ENCODE assay signal across 25 cellular contexts in the genomic region with DNA sequence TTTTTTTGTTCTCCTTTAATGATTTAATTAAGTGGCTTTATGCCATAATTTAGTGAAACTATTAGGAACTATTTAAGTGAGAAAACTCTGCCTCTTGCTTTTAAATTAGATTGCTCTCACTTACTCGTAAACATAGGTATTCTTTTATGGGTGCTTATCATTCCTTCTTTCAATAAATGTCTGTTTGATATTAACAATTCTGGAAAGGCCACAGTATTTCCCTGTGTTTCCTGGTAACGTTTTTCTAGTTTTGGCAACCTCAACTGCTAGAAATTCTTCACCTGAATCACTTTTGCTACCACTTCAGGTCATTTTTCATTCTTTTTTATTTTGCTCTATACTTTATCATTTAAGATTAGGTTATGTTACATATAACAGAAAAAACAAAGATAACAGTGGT. TPM values are rescaled to one million over a fixed set of nuclear protein-coding genes. Genes with fewer than 3 reads are reported as not detected.
"Had no signal": no experiment of that assay in that cellular context is flagged by ENCODE, and none has a peak within 500 bp of the region (broad histone marks: within the 10 kb centered on the region; RNA-seq: fewer than 3 reads in every experiment).

No MANE protein-coding gene starts in this region.

- H3K36me3 ChIP-seq: thyroid gland, transverse colon had no signal

- H3K9me3 ChIP-seq: left ventricle myocardium inferior, psoas muscle, right atrium auricular region, right lobe of liver, stomach, testis, thyroid gland, transverse colon, upper lobe of left lung, vagina had no signal

- H3K27me3 ChIP-seq: right atrium auricular region, right lobe of liver, stomach, testis, thyroid gland, transverse colon, upper lobe of left lung, vagina had no signal

- H3K9ac ChIP-seq: parathyroid adenoma had no signal

- H3K4me3 Mint-ChIP-seq: mesothelial cell of epicardium; naive B cell; natural killer cell treated with Interleukin-12 subunit alpha and Interleukin-12 subunit beta and Interleukin-15 and Interleukin-18, amount 100 ng/mL, for 72 hours; stimulated activated naive B cell treated with anti-CD40 and anti-IgM and Interleukin-4, amounts not matched to agents 10 μg/mL and 1 μg/mL and 100 μg/mL, for 72 hours had no signal

- H3K9me3 Mint-ChIP-seq: mesothelial cell of epicardium; naive B cell; natural killer cell treated with Interleukin-12 subunit alpha and Interleukin-12 subunit beta and Interleukin-15 and Interleukin-18, amount 100 ng/mL, for 72 hours; stimulated activated naive B cell treated with anti-CD40 and anti-IgM and Interleukin-4, amounts not matched to agents 10 μg/mL and 1 μg/mL and 100 μg/mL, for 72 hours had no signal

- DNase-seq: hippocampal formation; kidney; left ventricle myocardium inferior; mesendoderm; naive B cell; psoas muscle; right lobe of liver; stimulated activated CD4-positive, alpha-beta T cell treated with anti-CD3 and anti-CD28 coated beads, Interleukin-1b, Interleukin-23, amount 100 ng/mL, for 48 hours; stimulated activated CD4-positive, alpha-beta T cell treated with anti-CD3 and anti-CD28 coated beads, Interleukin-2, amount 100 ng/mL, for 48 hours; stimulated activated CD4-positive, alpha-beta T cell treated with anti-CD3 and anti-CD28 coated beads, Interleukin-4, amount 100 ng/mL, for 4 hours; stimulated activated CD8-positive, alpha-beta memory T cell treated with anti-CD3 and anti-CD28 coated beads, Interleukin-4, amount 100 ng/mL, for 48 hours; stimulated activated naive B cell treated with anti-CD40 and anti-IgM and Interleukin-4, amounts not matched to agents 10 μg/mL and 1 μg/mL and 100 μg/mL, for 72 hours; stimulated activated naive CD8-positive, alpha-beta T cell treated with anti-CD3 and anti-CD28 coated beads, Interleukin-15, Interleukin-2, amounts not matched to agents 100 U/mL and 50 U/mL, for 24 hours; stomach; testis; thyroid gland; transverse colon; upper lobe of left lung had no signal

- ATAC-seq: natural killer cell treated with Interleukin-12 subunit alpha and Interleukin-12 subunit beta and Interleukin-15 and Interleukin-18, amount 100 ng/mL, for 72 hours; psoas muscle; right lobe of liver; stimulated activated naive B cell treated with anti-CD40 and anti-IgM and Interleukin-4, amounts not matched to agents 10 μg/mL and 1 μg/mL and 100 μg/mL, for 72 hours; stimulated activated naive CD8-positive, alpha-beta T cell treated with anti-CD3 and anti-CD28 coated beads, Interleukin-15, Interleukin-2, amounts not matched to agents 100 U/mL and 50 U/mL, for 24 hours had no signal

- H3K4me2 ChIP-seq: smooth muscle cell had no signal

- H3K4me1 Mint-ChIP-seq: mesothelial cell of epicardium; naive B cell; stimulated activated naive B cell treated with anti-CD40 and anti-IgM and Interleukin-4, amounts not matched to agents 10 μg/mL and 1 μg/mL and 100 μg/mL, for 72 hours had no signal

- H3K27me3 Mint-ChIP-seq: naive B cell; natural killer cell treated with Interleukin-12 subunit alpha and Interleukin-12 subunit beta and Interleukin-15 and Interleukin-18, amount 100 ng/mL, for 72 hours; stimulated activated naive B cell treated with anti-CD40 and anti-IgM and Interleukin-4, amounts not matched to agents 10 μg/mL and 1 μg/mL and 100 μg/mL, for 72 hours had no signal

- H3K27ac Mint-ChIP-seq: mesothelial cell of epicardium; natural killer cell treated with Interleukin-12 subunit alpha and Interleukin-12 subunit beta and Interleukin-15 and Interleukin-18, amount 100 ng/mL, for 72 hours; stimulated activated naive B cell treated with anti-CD40 and anti-IgM and Interleukin-4, amounts not matched to agents 10 μg/mL and 1 μg/mL and 100 μg/mL, for 72 hours had no signal

- H3K4me3 ChIP-seq: left ventricle myocardium inferior, lung, psoas muscle, right atrium auricular region, right lobe of liver, smooth muscle cell, stomach, testis, thyroid gland, transverse colon, upper lobe of left lung, vagina had no signal

- H3K27ac ChIP-seq: left ventricle myocardium inferior, parathyroid adenoma, psoas muscle, right atrium auricular region, right lobe of liver, stomach, testis, thyroid gland, transverse colon, upper lobe of left lung, vagina had no signal

- H2AFZ ChIP-seq: parathyroid adenoma had no signal

- H3K4me1 ChIP-seq: parathyroid adenoma, psoas muscle, right lobe of liver, testis, thyroid gland, upper lobe of left lung, vagina had no signal

RNA-seq across cellular contexts. Expression of gene KCNJ11, which starts 56.8 kb away (rescaled TPM):
- total RNA-seq: smooth muscle cell, vagina had no signal
- polyA plus RNA-seq: smooth muscle cell had no signal
